13 cellular contexts compared by ENCODE assay signal in the genomic region with DNA sequence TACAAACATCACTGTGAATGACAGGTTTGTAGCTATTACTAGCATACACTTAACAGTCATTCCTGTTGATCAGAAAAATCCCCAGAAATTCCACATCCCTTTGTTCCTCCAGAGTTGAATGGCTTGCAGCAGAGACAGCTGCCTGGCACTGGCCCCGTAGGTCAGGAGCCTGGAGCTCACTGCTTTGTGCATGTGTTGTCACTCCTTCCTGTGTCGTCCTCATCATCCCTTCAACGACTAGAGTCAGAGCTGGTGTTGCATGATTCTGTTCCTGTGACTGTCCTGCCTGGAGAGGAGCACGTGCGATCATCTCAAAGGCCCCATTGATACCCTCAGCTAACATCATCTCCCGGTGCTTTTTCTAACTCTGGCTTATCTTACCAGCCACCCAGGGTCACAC. TPM values are rescaled to one million over a fixed set of nuclear protein-coding genes. Genes with fewer than 3 reads are reported as not detected.
DNase-seq lines count a peak whose midpoint lies in the region; ATAC-seq and TF ChIP-seq lines count a peak whose summit lies in the region.
"Had no signal": no experiment of that assay in that cellular context is flagged by ENCODE, and none has a peak within 500 bp of the region (broad histone marks: within the 10 kb centered on the region; RNA-seq: fewer than 3 reads in every experiment).

No MANE protein-coding gene starts in this region.

- H3K9ac ChIP-seq in neuronal stem cell (ENCODE audit: low read depth, low read length, poor library complexity): no peak overlapping the region

- H3K14ac ChIP-seq in neuronal stem cell (ENCODE audit: low read length): no peak overlapping the region

- TF ChIP-seq POLR2A in transverse colon (IDR thresholded peaks at IDR 0.05): no peak

- H4K91ac ChIP-seq in neuronal stem cell (ENCODE audit: low read depth, low read length, poor library complexity): peak overlapping the region; percentile 7

- H3K4me1 ChIP-seq in SJCRH30 (peaks cover 16% of the 10 kb centered on the region), foreskin keratinocyte (peaks cover 5% of the 10 kb centered on the region), neuronal stem cell (ENCODE audit: control insufficient read depth in 2 of 2, insufficient read depth in 1 of 2, low read depth in 1 of 2, low read length in 2 of 2) (peaks cover 20 to 21% of the 10 kb centered on the region in 2 donors), BE2C (no peaks in the 10 kb centered on the region), transverse colon (no peaks in the 10 kb centered on the region)
- H3K4me1 ChIP-seq: upper lobe of right lung had no signal

- DNase-seq in C1 segment of cervical spinal cord (lab: John Stamatoyannopoulos, UW) (peak in 12 of 14 donors; percentile 24 to 76 (median 44)), SJCRH30 (peak; percentile 75 to 83), foreskin keratinocyte (no peak), neuronal stem cell (ENCODE audit: low spot score) (peak; percentile 78), BE2C (no peak), activated T-cell treated with anti-CD3 and anti-CD28 coated beads for 4 hours (no peak), transverse colon (no peak)
- no peak for DNase-seq in effector memory CD8-positive, alpha-beta T cell
- DNase-seq: DMS153, NCI-H187 treated with DMSO at 0.1 percent for 48 hours, upper lobe of right lung had no signal

- H3K18ac ChIP-seq in neuronal stem cell (ENCODE audit: low read length): peak overlapping the region; percentile 13

- H4K8ac ChIP-seq in neuronal stem cell (ENCODE audit: low read depth, low read length): no peak overlapping the region

- H3K27me3 Mint-ChIP-seq in effector memory CD8-positive, alpha-beta T cell: peaks cover 10 to 17% of the 10 kb centered on the region in 2 donors

- H2AK5ac ChIP-seq in neuronal stem cell (ENCODE audit: low read depth, low read length): no peak overlapping the region

- no peak for TF ChIP-seq CTCF in foreskin keratinocyte (conservative IDR thresholded peaks at IDR 0.05)
- TF ChIP-seq CTCF in BE2C (IDR thresholded peaks at IDR 0.05; ENCODE audit: low read depth, low read length): no peak
- no peak for TF ChIP-seq CTCF in transverse colon (IDR thresholded peaks at IDR 0.05)

- H2BK12ac ChIP-seq in neuronal stem cell (ENCODE audit: low read length): no peak overlapping the region

- no CpG with 5 or more reads among the region's 6 CpGs for WGBS in neuronal stem cell (ENCODE audit: extremely low coverage in 2 of 2, insufficient read length in 2 of 2, insufficient replicate concordance in 1 of 2), 2 donors
- 81 to 84% methylated on average over 3 to 6 of the region's 6 CpGs for WGBS in transverse colon (ENCODE audit: low coverage in 1 of 2), 2 donors

- H3K23ac ChIP-seq in neuronal stem cell (ENCODE audit: low read depth, low read length, poor library complexity): no peak overlapping the region

- no peaks in the 10 kb centered on the region for H3K4me1 Mint-ChIP-seq in effector memory CD8-positive, alpha-beta T cell (ENCODE audit: low read depth in 2 of 2)

- H2BK120ac ChIP-seq in neuronal stem cell (ENCODE audit: low read depth, low read length): no peak overlapping the region

- H3K4me3 ChIP-seq in SJCRH30: no peak overlapping the region
- H3K4me3 ChIP-seq in neuronal stem cell (ENCODE audit: low read length in 2 of 2): no peak overlapping the region
- H3K4me3 ChIP-seq in BE2C (ENCODE audit: low read depth, low read length): no peak overlapping the region
- no peak overlapping the region for H3K4me3 ChIP-seq in transverse colon
- H3K4me3 ChIP-seq: SK-N-MC, upper lobe of right lung had no signal

- intact Hi-C loops in transverse colon (cut with DNase I; ENCODE audit: low total_unique reads): loop anchor here (10.0 kb wide), 1 partner anchor 1053 kb away; no protein-coding TSS in a partner anchor

- H3K36me3 Mint-ChIP-seq in effector memory CD8-positive, alpha-beta T cell (ENCODE audit: insufficient read depth): no peaks in the 10 kb centered on the region
- H3K36me3 Mint-ChIP-seq: activated naive CD8-positive, alpha-beta T cell had no signal

- no peak overlapping the region for H3K27ac Mint-ChIP-seq in effector memory CD8-positive, alpha-beta T cell
- H3K27ac Mint-ChIP-seq: activated naive CD8-positive, alpha-beta T cell had no signal

- H3K27me3 ChIP-seq in SJCRH30 (no peaks in the 10 kb centered on the region), foreskin keratinocyte (no peaks in the 10 kb centered on the region), neuronal stem cell (ENCODE audit: control insufficient read depth in 3 of 3, insufficient read depth in 3 of 3, low read depth in 1 of 3, low read length in 3 of 3) (no peaks in the 10 kb centered on the region), BE2C (no peaks in the 10 kb centered on the region), transverse colon (no peaks in the 10 kb centered on the region)
- H3K27me3 ChIP-seq: upper lobe of right lung had no signal

- no peak overlapping the region for H2BK5ac ChIP-seq in neuronal stem cell (ENCODE audit: low read length)

- H3K4me3 Mint-ChIP-seq in effector memory CD8-positive, alpha-beta T cell: no peak overlapping the region
- H3K4me3 Mint-ChIP-seq: activated naive CD8-positive, alpha-beta T cell had no signal

- peak; percentile 34 for ATAC-seq in foreskin keratinocyte
- no peak for ATAC-seq in effector memory CD8-positive, alpha-beta T cell (replicated peaks)
- ATAC-seq: upper lobe of right lung had no signal

- H3K4ac ChIP-seq in neuronal stem cell (ENCODE audit: low read length): no peak overlapping the region

- H3K9me3 ChIP-seq in SJCRH30 (replicated peaks): no peaks in the 10 kb centered on the region; the same call in 1 of the 2 replicates
- peaks cover 9 to 34% of the 10 kb centered on the region in 2 donors for H3K9me3 ChIP-seq in neuronal stem cell (replicated peaks in 1 of 2; ENCODE audit: control insufficient read depth in 2 of 2, insufficient read depth in 1 of 2, low read depth in 1 of 2, low read length in 2 of 2)
- H3K9me3 ChIP-seq in BE2C: no peaks in the 10 kb centered on the region
- H3K9me3 ChIP-seq in transverse colon: peaks cover 0 to 5% of the 10 kb centered on the region in 2 donors
- H3K9me3 ChIP-seq: upper lobe of right lung had no signal

- peaks cover 10% of the 10 kb centered on the region for H3K79me1 ChIP-seq in neuronal stem cell (ENCODE audit: low read depth, low read length)

- in situ Hi-C loops in transverse colon (cut with MboI; ENCODE audit: low pct_ligation_motif_present in 1 of 4, low pct_unique_long_range_greater_than_20kb in 1 of 4, low sequenced_read_pairs in 3 of 4): no loop called here

- H3K27ac ChIP-seq in SJCRH30 (peak overlapping the region; percentile 56), foreskin keratinocyte (no peak overlapping the region), neuronal stem cell (replicated peaks; ENCODE audit: low read length) (peak overlapping the region; percentile 94), transverse colon (no peak overlapping the region)
- H3K27ac ChIP-seq: SK-N-MC, upper lobe of right lung had no signal

- H3K36me3 ChIP-seq in SJCRH30 (peaks cover 4% of the 10 kb centered on the region; the same call in 1 of the 2 replicates), neuronal stem cell (replicated peaks in 1 of 2; ENCODE audit: control insufficient read depth in 2 of 2, insufficient read depth in 2 of 2, low read length in 2 of 2) (peaks cover 6 to 20% of the 10 kb centered on the region in 2 donors), BE2C (no peaks in the 10 kb centered on the region), transverse colon (no peaks in the 10 kb centered on the region)
- H3K36me3 ChIP-seq: upper lobe of right lung had no signal

- no peak for TF ChIP-seq EP300 in transverse colon (IDR thresholded peaks at IDR 0.05; ENCODE audit: low read depth)

- H2AFZ ChIP-seq in neuronal stem cell (ENCODE audit: low read length): no peak overlapping the region

- no peaks in the 10 kb centered on the region for H3K9me3 Mint-ChIP-seq in effector memory CD8-positive, alpha-beta T cell

- H3K4me2 ChIP-seq in neuronal stem cell (ENCODE audit: insufficient read depth, low read length, poor library complexity, severe bottlenecking): no peak overlapping the region

- no peak overlapping the region for H2BK15ac ChIP-seq in neuronal stem cell (ENCODE audit: low read length)

RNA-seq across cellular contexts. Expression of gene LDLRAD3, which starts 58.3 kb away (rescaled TPM):
- total RNA-seq in SJCRH30 (2014; rRNA removed; shearing (Covaris generic)): 36.5 and 38.8 TPM in 2 replicates
- total RNA-seq in foreskin keratinocyte: 9.6 and 9.9 TPM in 2 replicates
- 4.0 and 5.0 TPM in 2 replicates for polyA plus RNA-seq in foreskin keratinocyte
- 53.5 TPM for polyA plus RNA-seq in neuronal stem cell (2013, experiment 1 of 2)
- 54.7 TPM for polyA plus RNA-seq in neuronal stem cell (2013, experiment 2 of 2)
- polyA plus RNA-seq in BE2C (2012; ENCODE audit: insufficient read depth, insufficient read length, low read depth): 9.7 TPM
- 10 to 100 TPM in 1 of 4 donors, 1 to 10 TPM in 2, under 1 TPM in 1; 0.37 to 43.2 (median 3.7) TPM for total RNA-seq in transverse colon

Comparison
In these comparisons a context has a peak if more than half of its experiments do, and no peak if none do; other contexts are left out.
1. DNase-seq: peak in C1 segment of cervical spinal cord (12 of 14), SJCRH30 (2 of 2) and neuronal stem cell (single experiment); none in foreskin keratinocyte (0 of 2), BE2C (single experiment), activated T-cell treated with anti-CD3 and anti-CD28 coated beads for 4 hours (single experiment), effector memory CD8-positive, alpha-beta T cell (0 of 3) and transverse colon (single experiment).
2. H3K27ac ChIP-seq: peak in SJCRH30 (single experiment) and neuronal stem cell (single experiment); none in foreskin keratinocyte (single experiment) and transverse colon (0 of 4).